ENCODE assay signal across 1 cellular context in genomic region chr3:32703491-32703968, GRCh38.
TF ChIP-seq lines count a peak whose summit lies in the region.

No MANE protein-coding gene starts in this region.

TF ChIP-seq in HepG2, 621 proteins besides CTCF, POLR2A, EP300 and RAD21 (continued from another document and continues in another):
- TF ChIP-seq SOX6 (IDR thresholded peaks at IDR 0.05) (no peak), SOX6 (CRISPR knock-in tag; IDR thresholded peaks at IDR 0.05) (peak; percentile 66), ZNF24 (IDR thresholded peaks at IDR 0.05) (no peak), ETV5 (CRISPR knock-in tag; IDR thresholded peaks at IDR 0.05; ENCODE audit: borderline replicate concordance) (peak; percentile 54; the same call in 1 of the 2 replicates), DPF2 (CRISPR knock-in tag; IDR thresholded peaks at IDR 0.05; ENCODE audit: borderline replicate concordance, low read depth) (0 out of 2 replicates have a peak, but pooled peaks have one; percentile 52), XBP1 (CRISPR knock-in tag; IDR thresholded peaks at IDR 0.05) (no peak), HOMEZ (CRISPR knock-in tag; IDR thresholded peaks at IDR 0.05; ENCODE audit: low read depth) (peak; percentile 84; the same call in 1 of the 2 replicates), HDAC1 (CRISPR knock-in tag; IDR thresholded peaks at IDR 0.05) (peak; percentile 51; the same call in 1 of the 2 replicates), ZNF746 (CRISPR knock-in tag; IDR thresholded peaks at IDR 0.05) (no peak), RNF2 (conservative IDR thresholded peaks at IDR 0.05; ENCODE audit: low read depth) (no peak), HMG20A (CRISPR knock-in tag; IDR thresholded peaks at IDR 0.05; ENCODE audit: borderline replicate concordance) (0 out of 2 replicates have a peak, but pooled peaks have one; percentile 15), NFKBIZ (CRISPR knock-in tag; IDR thresholded peaks at IDR 0.05) (no peak), ELF3 (CRISPR knock-in tag; IDR thresholded peaks at IDR 0.05) (peak; percentile 79), ESRRA (CRISPR knock-in tag; IDR thresholded peaks at IDR 0.05; ENCODE audit: low read depth) (peak; percentile 68), ATF7 (IDR thresholded peaks at IDR 0.05) (0 out of 2 replicates have a peak, but pooled peaks have one; percentile 12), ATF7 (CRISPR knock-in tag; IDR thresholded peaks at IDR 0.05) (no peak), TEF (CRISPR knock-in tag; IDR thresholded peaks at IDR 0.05) (peak; percentile 88), ZNF792 (CRISPR knock-in tag; IDR thresholded peaks at IDR 0.05) (no peak; the same call in 1 of the 2 replicates), ZNF331 (CRISPR knock-in tag; IDR thresholded peaks at IDR 0.05) (peak; percentile 59; the same call in 1 of the 2 replicates), KAT8 (CRISPR knock-in tag; IDR thresholded peaks at IDR 0.05) (peak; percentile 65), SOX13 (IDR thresholded peaks at IDR 0.05) (no peak), SOX13 (CRISPR knock-in tag; conservative IDR thresholded peaks at IDR 0.05 in 1 of 2, IDR thresholded peaks at IDR 0.05 in 1 of 2) (peak in 1 of 2 experiments; percentile 59; a peak in 2 of 4 replicates), NR2F1 (CRISPR knock-in tag; IDR thresholded peaks at IDR 0.05) (peak; percentile 78 to 80; a peak in 3 of 4 replicates), ZNF292 (CRISPR knock-in tag; IDR thresholded peaks at IDR 0.05; ENCODE audit: borderline replicate concordance, low read depth) (peak; percentile 34; the same call in 1 of the 2 replicates), NCOA2 (CRISPR knock-in tag; IDR thresholded peaks at IDR 0.05) (0 out of 2 replicates have a peak, but pooled peaks have one; percentile 23), ZMYM4 (CRISPR knock-in tag; IDR thresholded peaks at IDR 0.05) (peak; percentile 83), ZNF644 (CRISPR knock-in tag; IDR thresholded peaks at IDR 0.05; ENCODE audit: low read depth) (peak; percentile 65; the same call in 1 of the 2 replicates), PBX3 (CRISPR knock-in tag; IDR thresholded peaks at IDR 0.05; ENCODE audit: borderline replicate concordance) (no peak), HDAC2 (CRISPR knock-in tag; IDR thresholded peaks at IDR 0.05) (peak; percentile 52; the same call in 1 of the 2 replicates), MED1 (CRISPR knock-in tag; IDR thresholded peaks at IDR 0.05) (peak; percentile 46; the same call in 1 of the 2 replicates), MATR3 (CRISPR knock-in tag; IDR thresholded peaks at IDR 0.05) (no peak), SAP130 (CRISPR knock-in tag; IDR thresholded peaks at IDR 0.05; ENCODE audit: low read depth) (peak; percentile 42; the same call in 1 of the 2 replicates), HNF4A (CRISPR knock-in tag; IDR thresholded peaks at IDR 0.05) (peak; percentile 54), ZNF12 (CRISPR knock-in tag; IDR thresholded peaks at IDR 0.05) (0 out of 2 replicates have a peak, but pooled peaks have one; percentile 9), ATM (IDR thresholded peaks at IDR 0.05; ENCODE audit: borderline replicate concordance) (peak; percentile 90; the same call in 1 of the 2 replicates), ATF4 (CRISPR knock-in tag; IDR thresholded peaks at IDR 0.05) (peak in 1 of 2 experiments; percentile 95; a peak in 2 of 4 replicates), NR2C2 (CRISPR knock-in tag; IDR thresholded peaks at IDR 0.05; ENCODE audit: borderline replicate concordance) (peak; percentile 87), HNF4G (IDR thresholded peaks at IDR 0.05; ENCODE audit: borderline replicate concordance, low read depth, low read length) (no peak), HNF4G (CRISPR knock-in tag; IDR thresholded peaks at IDR 0.05; ENCODE audit: borderline replicate concordance, low read depth) (no peak), SP1 (IDR thresholded peaks at IDR 0.05) (no peak), SP1 (CRISPR knock-in tag; IDR thresholded peaks at IDR 0.05) (no peak), SP140L (CRISPR knock-in tag; IDR thresholded peaks at IDR 0.05; ENCODE audit: borderline replicate concordance) (no peak), ZFYVE20 (CRISPR knock-in tag; IDR thresholded peaks at IDR 0.05; ENCODE audit: borderline replicate concordance, low read depth) (no peak), TAF15 (IDR thresholded peaks at IDR 0.05; ENCODE audit: low read depth, low read length, poor library complexity, severe bottlenecking) (no peak), YY1 (IDR thresholded peaks at IDR 0.05; ENCODE audit: insufficient read depth, insufficient replicate concordance, low read depth, low read length) (peak; percentile 86), PCBP2 (optimal IDR thresholded peaks at IDR 0.05; ENCODE audit: low read depth, low read length, poor library complexity, severe bottlenecking) (no peak), ONECUT2 (CRISPR knock-in tag; IDR thresholded peaks at IDR 0.05) (peak; percentile 81), ZNF589 (CRISPR knock-in tag; conservative IDR thresholded peaks at IDR 0.05) (no peak), POGZ (CRISPR knock-in tag; IDR thresholded peaks at IDR 0.05) (peak; percentile 90), SMYD3 (CRISPR knock-in tag; IDR thresholded peaks at IDR 0.05) (0 out of 2 replicates have a peak, but pooled peaks have one; percentile 38), ZNF703 (CRISPR knock-in tag; IDR thresholded peaks at IDR 0.05; ENCODE audit: borderline replicate concordance) (no peak), SOX5 (CRISPR knock-in tag; IDR thresholded peaks at IDR 0.05; ENCODE audit: borderline replicate concordance) (peak; percentile 47; the same call in 1 of the 2 replicates)
- TF ChIP-seq, protein P1, sequence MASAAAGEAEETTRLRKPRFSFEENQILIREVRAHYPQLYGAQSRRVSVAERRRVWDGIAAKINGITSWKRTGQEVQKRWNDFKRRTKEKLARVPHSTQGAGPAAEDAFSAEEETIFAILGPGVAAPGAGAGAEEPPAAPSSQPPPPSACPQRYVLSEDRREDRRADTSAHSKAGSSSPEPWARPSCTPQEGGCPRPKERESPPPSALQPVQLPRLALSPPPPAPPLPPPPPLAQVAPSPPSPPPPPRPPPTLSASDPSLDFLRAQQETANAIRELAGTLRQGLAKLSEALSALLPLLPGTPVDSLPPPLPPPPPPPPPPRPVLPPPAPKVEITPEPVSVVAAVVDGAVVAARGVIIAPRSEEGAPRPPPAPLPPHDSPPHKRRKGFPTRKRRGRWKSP (CRISPR knock-in tag; IDR thresholded peaks at IDR 0.05): no peak; the same call in 1 of the 2 replicates
- TF ChIP-seq, protein P2, sequence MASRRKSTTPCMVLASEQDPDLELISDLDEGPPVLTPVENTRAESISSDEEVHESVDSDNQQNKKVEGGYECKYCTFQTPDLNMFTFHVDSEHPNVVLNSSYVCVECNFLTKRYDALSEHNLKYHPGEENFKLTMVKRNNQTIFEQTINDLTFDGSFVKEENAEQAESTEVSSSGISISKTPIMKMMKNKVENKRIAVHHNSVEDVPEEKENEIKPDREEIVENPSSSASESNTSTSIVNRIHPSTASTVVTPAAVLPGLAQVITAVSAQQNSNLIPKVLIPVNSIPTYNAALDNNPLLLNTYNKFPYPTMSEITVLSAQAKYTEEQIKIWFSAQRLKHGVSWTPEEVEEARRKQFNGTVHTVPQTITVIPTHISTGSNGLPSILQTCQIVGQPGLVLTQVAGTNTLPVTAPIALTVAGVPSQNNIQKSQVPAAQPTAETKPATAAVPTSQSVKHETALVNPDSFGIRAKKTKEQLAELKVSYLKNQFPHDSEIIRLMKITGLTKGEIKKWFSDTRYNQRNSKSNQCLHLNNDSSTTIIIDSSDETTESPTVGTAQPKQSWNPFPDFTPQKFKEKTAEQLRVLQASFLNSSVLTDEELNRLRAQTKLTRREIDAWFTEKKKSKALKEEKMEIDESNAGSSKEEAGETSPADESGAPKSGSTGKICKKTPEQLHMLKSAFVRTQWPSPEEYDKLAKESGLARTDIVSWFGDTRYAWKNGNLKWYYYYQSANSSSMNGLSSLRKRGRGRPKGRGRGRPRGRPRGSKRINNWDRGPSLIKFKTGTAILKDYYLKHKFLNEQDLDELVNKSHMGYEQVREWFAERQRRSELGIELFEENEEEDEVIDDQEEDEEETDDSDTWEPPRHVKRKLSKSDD (CRISPR knock-in tag; IDR thresholded peaks at IDR 0.05; ENCODE audit: low read depth): 0 out of 2 replicates have a peak, but pooled peaks have one; percentile 46
- TF ChIP-seq, protein P3, sequence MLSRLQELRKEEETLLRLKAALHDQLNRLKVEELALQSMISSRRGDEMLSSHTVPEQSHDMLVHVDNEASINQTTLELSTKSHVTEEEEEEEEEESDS (CRISPR knock-in tag; IDR thresholded peaks at IDR 0.05; ENCODE audit: borderline replicate concordance): 0 out of 2 replicates have a peak, but pooled peaks have one; percentile 29
- TF ChIP-seq, protein P4, sequence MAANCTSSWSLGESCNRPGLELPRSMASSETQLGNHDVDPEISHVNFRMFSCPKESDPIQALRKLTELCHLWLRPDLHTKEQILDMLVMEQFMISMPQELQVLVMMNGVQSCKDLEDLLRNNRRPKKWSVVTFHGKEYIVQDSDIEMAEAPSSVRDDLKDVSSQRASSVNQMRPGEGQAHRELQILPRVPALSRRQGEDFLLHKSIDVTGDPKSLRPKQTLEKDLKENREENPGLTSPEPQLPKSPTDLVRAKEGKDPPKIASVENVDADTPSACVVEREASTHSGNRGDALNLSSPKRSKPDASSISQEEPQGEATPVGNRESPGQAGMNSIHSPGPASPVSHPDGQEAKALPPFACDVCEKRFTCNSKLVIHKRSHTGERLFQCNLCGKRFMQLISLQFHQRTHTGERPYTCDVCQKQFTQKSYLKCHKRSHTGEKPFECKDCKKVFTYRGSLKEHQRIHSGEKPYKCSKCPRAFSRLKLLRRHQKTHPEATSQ (CRISPR knock-in tag; IDR thresholded peaks at IDR 0.05; ENCODE audit: borderline replicate concordance): peak; percentile 56; the same call in 1 of the 2 replicates
- TF ChIP-seq, protein P5, sequence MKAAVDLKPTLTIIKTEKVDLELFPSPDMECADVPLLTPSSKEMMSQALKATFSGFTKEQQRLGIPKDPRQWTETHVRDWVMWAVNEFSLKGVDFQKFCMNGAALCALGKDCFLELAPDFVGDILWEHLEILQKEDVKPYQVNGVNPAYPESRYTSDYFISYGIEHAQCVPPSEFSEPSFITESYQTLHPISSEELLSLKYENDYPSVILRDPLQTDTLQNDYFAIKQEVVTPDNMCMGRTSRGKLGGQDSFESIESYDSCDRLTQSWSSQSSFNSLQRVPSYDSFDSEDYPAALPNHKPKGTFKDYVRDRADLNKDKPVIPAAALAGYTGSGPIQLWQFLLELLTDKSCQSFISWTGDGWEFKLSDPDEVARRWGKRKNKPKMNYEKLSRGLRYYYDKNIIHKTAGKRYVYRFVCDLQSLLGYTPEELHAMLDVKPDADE (CRISPR knock-in tag; IDR thresholded peaks at IDR 0.05): no peak
- TF ChIP-seq, protein P6, sequence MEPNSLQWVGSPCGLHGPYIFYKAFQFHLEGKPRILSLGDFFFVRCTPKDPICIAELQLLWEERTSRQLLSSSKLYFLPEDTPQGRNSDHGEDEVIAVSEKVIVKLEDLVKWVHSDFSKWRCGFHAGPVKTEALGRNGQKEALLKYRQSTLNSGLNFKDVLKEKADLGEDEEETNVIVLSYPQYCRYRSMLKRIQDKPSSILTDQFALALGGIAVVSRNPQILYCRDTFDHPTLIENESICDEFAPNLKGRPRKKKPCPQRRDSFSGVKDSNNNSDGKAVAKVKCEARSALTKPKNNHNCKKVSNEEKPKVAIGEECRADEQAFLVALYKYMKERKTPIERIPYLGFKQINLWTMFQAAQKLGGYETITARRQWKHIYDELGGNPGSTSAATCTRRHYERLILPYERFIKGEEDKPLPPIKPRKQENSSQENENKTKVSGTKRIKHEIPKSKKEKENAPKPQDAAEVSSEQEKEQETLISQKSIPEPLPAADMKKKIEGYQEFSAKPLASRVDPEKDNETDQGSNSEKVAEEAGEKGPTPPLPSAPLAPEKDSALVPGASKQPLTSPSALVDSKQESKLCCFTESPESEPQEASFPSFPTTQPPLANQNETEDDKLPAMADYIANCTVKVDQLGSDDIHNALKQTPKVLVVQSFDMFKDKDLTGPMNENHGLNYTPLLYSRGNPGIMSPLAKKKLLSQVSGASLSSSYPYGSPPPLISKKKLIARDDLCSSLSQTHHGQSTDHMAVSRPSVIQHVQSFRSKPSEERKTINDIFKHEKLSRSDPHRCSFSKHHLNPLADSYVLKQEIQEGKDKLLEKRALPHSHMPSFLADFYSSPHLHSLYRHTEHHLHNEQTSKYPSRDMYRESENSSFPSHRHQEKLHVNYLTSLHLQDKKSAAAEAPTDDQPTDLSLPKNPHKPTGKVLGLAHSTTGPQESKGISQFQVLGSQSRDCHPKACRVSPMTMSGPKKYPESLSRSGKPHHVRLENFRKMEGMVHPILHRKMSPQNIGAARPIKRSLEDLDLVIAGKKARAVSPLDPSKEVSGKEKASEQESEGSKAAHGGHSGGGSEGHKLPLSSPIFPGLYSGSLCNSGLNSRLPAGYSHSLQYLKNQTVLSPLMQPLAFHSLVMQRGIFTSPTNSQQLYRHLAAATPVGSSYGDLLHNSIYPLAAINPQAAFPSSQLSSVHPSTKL (CRISPR knock-in tag; IDR thresholded peaks at IDR 0.05): peak; percentile 66; the same call in 1 of the 2 replicates
